1 cellular context compared by ENCODE assay signal in genomic region chr7:72858846-72859400, GRCh38. TPM values are rescaled to one million over a fixed set of nuclear protein-coding genes. Genes with fewer than 3 reads are reported as not detected.
"Had no signal": no experiment of that assay in that cellular context is flagged by ENCODE, and none has a peak within 500 bp of the region (broad histone marks: within the 10 kb centered on the region; RNA-seq: fewer than 3 reads in every experiment).

No MANE protein-coding gene starts in this region.

RNA-seq across cellular contexts. Expression of gene TYW1B, which starts 30.9 kb away (rescaled TPM):
- total RNA-seq: ascending aorta had no signal
